28 cellular contexts compared by ENCODE assay signal in genomic region chr17:79051306-79051705, GRCh38. TPM values are rescaled to one million over a fixed set of nuclear protein-coding genes. Genes with fewer than 3 reads are reported as not detected.
"Had no signal": no experiment of that assay in that cellular context is flagged by ENCODE, and none has a peak within 500 bp of the region (broad histone marks: within the 10 kb centered on the region; RNA-seq: fewer than 3 reads in every experiment).

No MANE protein-coding gene starts in this region.

- H3K79me2 ChIP-seq: hepatocyte, parathyroid adenoma had no signal

- H2AFZ ChIP-seq: hepatocyte, parathyroid adenoma had no signal

- H3K4me1 Mint-ChIP-seq: activated naive CD8-positive, alpha-beta T cell treated with anti-CD3 and anti-CD28 coated beads for 36 hours had no signal

- H3K27me3 ChIP-seq: adrenal gland, ascending aorta, esophagus muscularis mucosa, hepatocyte, right atrium auricular region, testis, transverse colon had no signal

- H3K4me2 ChIP-seq: hepatocyte had no signal

- H3K27ac Mint-ChIP-seq: activated naive CD4-positive, alpha-beta T cell treated with anti-CD3 and anti-CD28 coated beads for 36 hours; activated naive CD8-positive, alpha-beta T cell treated with anti-CD3 and anti-CD28 coated beads for 36 hours; activated T-helper 1 cell treated with anti-CD3 and anti-CD28 coated beads, Interleukin-12 subunit alpha, Interleukin-12 subunit beta, Interleukin-2, Interleukin-4 antibody, amounts not matched to agents 30 ng/mL and 10 ng/mL and 1 ng/mL, durations not matched to agents 14 hours and 24 hours and 36 hours; effector memory CD8-positive, alpha-beta T cell; T-helper 1 cell treated with Interleukin-12 subunit alpha and Interleukin-12 subunit beta and Interleukin-4 antibody, amounts not matched to agents 30 μg/mL and 1 μg/mL, for 36 hours had no signal

- H3K4me3 ChIP-seq: adrenal gland, ascending aorta, esophagus muscularis mucosa, hepatocyte, right atrium auricular region, testis, transverse colon had no signal

- H3K27ac ChIP-seq: adrenal gland, brain microvascular endothelial cell, esophagus muscularis mucosa, hepatocyte, parathyroid adenoma, right atrium auricular region, testis, transverse colon, WERI-Rb-1 had no signal

- H3K9me3 ChIP-seq: testis had no signal

- H3K9ac ChIP-seq: parathyroid adenoma had no signal

- DNase-seq: activated CD4-positive, alpha-beta T cell treated with anti-CD3 and anti-CD28 coated beads for 48 hours; activated CD4-positive, alpha-beta T cell treated with anti-CD3 and anti-CD28 coated beads, Interleukin-2, amount 50 U/mL, for 48 hours; activated CD8-positive, alpha-beta memory T cell treated with anti-CD3 and anti-CD28 coated beads for 24 hours; activated CD8-positive, alpha-beta memory T cell treated with anti-CD3 and anti-CD28 coated beads, Interleukin-2, amount 50 U/mL, for 4 hours; activated naive CD4-positive, alpha-beta T cell treated with anti-CD3 and anti-CD28 coated beads for 36 hours; activated naive CD8-positive, alpha-beta T cell treated with anti-CD3 and anti-CD28 coated beads for 36 hours; activated T-cell treated with anti-CD3 and anti-CD28 coated beads, Interleukin-2, amount 50 U/mL, for 1 hour; adrenal gland; brain microvascular endothelial cell; cortex of kidney; effector memory CD8-positive, alpha-beta T cell; left colon; mammary epithelial cell; stimulated activated CD4-positive, alpha-beta T cell treated with anti-CD3 and anti-CD28 coated beads, Interleukin-12 subunit alpha, Interleukin-12 subunit beta, amount 100 ng/mL, for 4 hours; stimulated activated CD4-positive, alpha-beta T cell treated with anti-CD3 and anti-CD28 coated beads, Interleukin-4, amount 100 ng/mL, for 1 hour; stimulated activated naive CD8-positive, alpha-beta T cell treated with anti-CD3 and anti-CD28 coated beads, Interleukin-15, Interleukin-2, amounts not matched to agents 100 U/mL and 50 U/mL, for 24 hours; T-helper 9 cell; testis; transverse colon; WERI-Rb-1 had no signal

- H3K36me3 ChIP-seq: brain microvascular endothelial cell, transverse colon, WERI-Rb-1 had no signal

- ATAC-seq: activated CD4-positive, CD25-positive, alpha-beta regulatory T cell treated with anti-CD3 and anti-CD28 coated beads, Interleukin-2, amount 50 U/mL, for 24 hours; effector memory CD8-positive, alpha-beta T cell; left colon; stimulated activated naive CD8-positive, alpha-beta T cell treated with anti-CD3 and anti-CD28 coated beads, Interleukin-15, Interleukin-2, amounts not matched to agents 100 U/mL and 50 U/mL, for 24 hours had no signal

- H3K4me3 Mint-ChIP-seq: activated naive CD4-positive, alpha-beta T cell treated with anti-CD3 and anti-CD28 coated beads for 36 hours; activated naive CD8-positive, alpha-beta T cell treated with anti-CD3 and anti-CD28 coated beads for 36 hours; activated T-helper 1 cell treated with anti-CD3 and anti-CD28 coated beads, Interleukin-12 subunit alpha, Interleukin-12 subunit beta, Interleukin-2, Interleukin-4 antibody, amounts not matched to agents 30 ng/mL and 10 ng/mL and 1 ng/mL, durations not matched to agents 14 hours and 24 hours and 36 hours; effector memory CD8-positive, alpha-beta T cell; T-helper 1 cell treated with Interleukin-12 subunit alpha and Interleukin-12 subunit beta and Interleukin-4 antibody, amounts not matched to agents 30 μg/mL and 1 μg/mL, for 36 hours had no signal

- H3K4me1 ChIP-seq: parathyroid adenoma had no signal

- H3K27me3 Mint-ChIP-seq: activated naive CD8-positive, alpha-beta T cell treated with anti-CD3 and anti-CD28 coated beads for 36 hours had no signal

RNA-seq across cellular contexts. Expression of gene C1QTNF1, which starts 27.3 kb away (rescaled TPM):
- total RNA-seq: activated T-helper 1 cell treated with anti-CD3 and anti-CD28 coated beads, Interleukin-12 subunit alpha, Interleukin-12 subunit beta, Interleukin-2, Interleukin-4 antibody, amounts not matched to agents 30 ng/mL and 10 ng/mL and 1 ng/mL, durations not matched to agents 14 hours and 24 hours and 36 hours had no signal
